In genomic region chr10:30216811-30217210, GRCh38 we compare ENCODE assay signal across 20 cellular contexts.
"Had no signal": no experiment of that assay in that cellular context is flagged by ENCODE, and none has a peak within 500 bp of the region (broad histone marks: within the 10 kb centered on the region; RNA-seq: fewer than 3 reads in every experiment).

No MANE protein-coding gene starts in this region.

- H3K4me3 ChIP-seq: colonic mucosa, heart right ventricle, left lung, lower lobe of right lung, spleen, stomach had no signal

- H3K9me3 Mint-ChIP-seq: natural killer cell treated with Interleukin-12 subunit alpha and Interleukin-12 subunit beta and Interleukin-15 and Interleukin-18, amount 100 ng/mL, for 72 hours; stimulated activated naive B cell treated with anti-CD40 and anti-IgM and Interleukin-4, amounts not matched to agents 10 μg/mL and 1 μg/mL and 100 μg/mL, for 72 hours had no signal

- H3K4me3 Mint-ChIP-seq: natural killer cell treated with Interleukin-12 subunit alpha and Interleukin-12 subunit beta and Interleukin-15 and Interleukin-18, amount 100 ng/mL, for 72 hours; stimulated activated naive B cell treated with anti-CD40 and anti-IgM and Interleukin-4, amounts not matched to agents 10 μg/mL and 1 μg/mL and 100 μg/mL, for 72 hours had no signal

- H3K4me1 ChIP-seq: colonic mucosa had no signal

- DNase-seq: colonic mucosa; dermis blood vessel endothelial cell; heart right ventricle; hypothalamus; islet precursor cell; left lung; lower lobe of right lung; mesenchymal stem cell; midbrain; posterior cingulate gyrus; spleen; stimulated activated CD4-positive, alpha-beta T cell treated with anti-CD3 and anti-CD28 coated beads, Interleukin-15, amount 100 ng/mL, for 24 hours; stimulated activated CD4-positive, alpha-beta T cell treated with anti-CD3 and anti-CD28 coated beads, Interleukin-2, amount 100 ng/mL, for 24 hours; stimulated activated CD4-positive, alpha-beta T cell treated with anti-CD3 and anti-CD28 coated beads, Interleukin-4, amount 100 ng/mL, for 4 hours; stimulated activated naive B cell treated with anti-CD40 and anti-IgM and Interleukin-4, amounts not matched to agents 10 μg/mL and 1 μg/mL and 100 μg/mL, for 72 hours; stomach; trophoblast cell had no signal

- H3K36me3 Mint-ChIP-seq: natural killer cell treated with Interleukin-12 subunit alpha and Interleukin-12 subunit beta and Interleukin-15 and Interleukin-18, amount 100 ng/mL, for 72 hours; stimulated activated naive B cell treated with anti-CD40 and anti-IgM and Interleukin-4, amounts not matched to agents 10 μg/mL and 1 μg/mL and 100 μg/mL, for 72 hours had no signal

- H3K27ac ChIP-seq: colonic mucosa, lower lobe of right lung, neutrophil, spleen, stomach had no signal

- H3K36me3 ChIP-seq: colonic mucosa, heart right ventricle, left lung, lower lobe of right lung, neutrophil, spleen, stomach had no signal

- ATAC-seq: heart right ventricle; left lung; lower lobe of right lung; natural killer cell treated with Interleukin-12 subunit alpha and Interleukin-12 subunit beta and Interleukin-15 and Interleukin-18, amount 100 ng/mL, for 72 hours; sciatic nerve; stimulated activated naive B cell treated with anti-CD40 and anti-IgM and Interleukin-4, amounts not matched to agents 10 μg/mL and 1 μg/mL and 100 μg/mL, for 72 hours had no signal

- H3K27ac Mint-ChIP-seq: natural killer cell treated with Interleukin-12 subunit alpha and Interleukin-12 subunit beta and Interleukin-15 and Interleukin-18, amount 100 ng/mL, for 72 hours; stimulated activated naive B cell treated with anti-CD40 and anti-IgM and Interleukin-4, amounts not matched to agents 10 μg/mL and 1 μg/mL and 100 μg/mL, for 72 hours had no signal

- H3K27me3 ChIP-seq: colonic mucosa, left lung, neutrophil, stomach had no signal

- H3K9me3 ChIP-seq: colonic mucosa, left lung, lower lobe of right lung, neutrophil, spleen, stomach had no signal
